Comparison of ENCODE assay signal across 8 cellular contexts in the genomic region with DNA sequence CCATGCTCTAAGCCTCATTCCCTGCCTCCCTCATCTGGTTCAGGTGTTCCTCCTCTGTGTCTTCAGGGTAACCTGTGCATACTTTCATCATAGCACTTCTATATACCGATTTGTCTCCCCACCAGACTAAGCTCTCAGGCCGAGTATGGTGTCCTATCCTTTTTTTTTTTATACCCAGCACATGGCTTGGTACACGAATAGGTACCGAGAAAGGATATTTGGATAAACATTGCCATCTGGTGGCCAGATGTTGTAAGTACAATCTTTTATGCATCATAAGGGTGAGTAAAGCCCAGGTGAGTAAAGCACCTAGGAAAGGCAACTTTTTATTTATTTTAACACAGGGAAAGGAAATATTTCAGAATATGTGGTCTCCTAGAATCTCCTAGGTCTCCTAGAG.
DNase-seq lines count a peak whose midpoint lies in the region; ATAC-seq, FAIRE-seq and TF ChIP-seq lines count a peak whose summit lies in the region.

No MANE protein-coding gene starts in this region.

- no peaks in the 10 kb centered on the region for H3K4me1 Mint-ChIP-seq in activated T-helper 17 cell treated with anti-CD3 and anti-CD28 coated beads, Interleukin-2, amount 50 U/mL, for 72 hours

- DNase-seq in A549 (ENCODE audit: low read depth in 1 of 2, low spot score in 1 of 2) (peak; percentile 35 to 61), Daoy (ENCODE audit: low read depth) (peak; percentile 12), HFF-Myc (ENCODE audit: extremely low read depth, low read depth) (peak; percentile 11), NCI-H2171 (lab: John Stamatoyannopoulos, UW) (peak; percentile 0), right atrium auricular region (ENCODE audit: low spot score) (no peak)
- no peak for DNase-seq in stimulated activated naive CD8-positive, alpha-beta T cell treated with anti-CD3 and anti-CD28 coated beads, Interleukin-15, Interleukin-2, amounts not matched to agents 100 U/mL and 50 U/mL, for 24 hours

- H3K4me1 ChIP-seq in A549 (no peaks in the 10 kb centered on the region), right atrium auricular region (no peaks in the 10 kb centered on the region)

- H3K27ac ChIP-seq in A549, result no peak overlapping the region
- H3K27ac ChIP-seq in right atrium auricular region, result no peak overlapping the region

- no peak overlapping the region for H3K4me3 ChIP-seq in A549
- no peak overlapping the region for H3K4me3 ChIP-seq in HFF-Myc (replicated peaks; ENCODE audit: low read depth, low read length)
- H3K4me3 ChIP-seq in right atrium auricular region, result no peak overlapping the region

- POLR2A ChIA-PET in A549 (lab: Yijun Ruan, JAX), result no interaction called here

- ATAC-seq in A549 (peak; percentile 62 to 88; a peak in 5 of 6 replicates), HG02571 (IDR thresholded peaks at IDR 0.05; ENCODE audit: unreplicated experiment) (no peak)
- ATAC-seq in activated T-helper 17 cell treated with anti-CD3 and anti-CD28 coated beads, Interleukin-2, amount 50 U/mL, for 72 hours (replicated peaks), result peak; percentile 78
- ATAC-seq in stimulated activated naive CD8-positive, alpha-beta T cell treated with anti-CD3 and anti-CD28 coated beads, Interleukin-15, Interleukin-2, amounts not matched to agents 100 U/mL and 50 U/mL, for 24 hours, result peak; percentile 63

- H3K4me3 Mint-ChIP-seq in activated T-helper 17 cell treated with anti-CD3 and anti-CD28 coated beads, Interleukin-2, amount 50 U/mL, for 72 hours, result no peak overlapping the region

- no peaks in the 10 kb centered on the region for H3K27me3 Mint-ChIP-seq in activated T-helper 17 cell treated with anti-CD3 and anti-CD28 coated beads, Interleukin-2, amount 50 U/mL, for 72 hours

- H3K27me3 ChIP-seq in right atrium auricular region, result peaks cover 0 to 5% of the 10 kb centered on the region in 2 donors

- H3K36me3 Mint-ChIP-seq in activated T-helper 17 cell treated with anti-CD3 and anti-CD28 coated beads, Interleukin-2, amount 50 U/mL, for 72 hours (ENCODE audit: low read depth), result peaks cover 5% of the 10 kb centered on the region

- FAIRE-seq in A549 (lab: Jason Lieb, UNC), result peak; percentile 61

- no peak overlapping the region for H3K4me2 ChIP-seq in A549

- H3K9me3 ChIP-seq in A549 (peaks cover 10% of the 10 kb centered on the region; the same call in 1 of the 3 replicates), right atrium auricular region (peaks cover 0 to 6% of the 10 kb centered on the region in 2 donors)

- peak; percentile 61 for TF ChIP-seq CTCF in A549 (IDR thresholded peaks at IDR 0.05)
- TF ChIP-seq CTCF in HFF-Myc (IDR thresholded peaks at IDR 0.05; ENCODE audit: low read depth, low read length, missing control alignments), result peak; percentile 26
- TF ChIP-seq CTCF in right atrium auricular region (IDR thresholded peaks at IDR 0.05), result peak; percentile 50 to 75

- peak; percentile 66 to 76 for TF ChIP-seq RAD21 in A549 (conservative IDR thresholded peaks at IDR 0.05 in 1 of 2, IDR thresholded peaks at IDR 0.05 in 1 of 2)

- no peak overlapping the region for H3K27ac Mint-ChIP-seq in activated T-helper 17 cell treated with anti-CD3 and anti-CD28 coated beads, Interleukin-2, amount 50 U/mL, for 72 hours

- CTCF ChIA-PET in A549 (lab: Yijun Ruan, JAX), result interaction anchor here (0.6 to 3.5 kb wide), 12 partner anchors 9 to 809 kb away, joined by 3 to 19 read pairs (median 4); no protein-coding TSS in a partner anchor

- peaks cover 4% of the 10 kb centered on the region for H3K9me3 Mint-ChIP-seq in activated T-helper 17 cell treated with anti-CD3 and anti-CD28 coated beads, Interleukin-2, amount 50 U/mL, for 72 hours

- no peaks in the 10 kb centered on the region for H3K36me3 ChIP-seq in right atrium auricular region

- 8% methylated on average over 4 of the region's 4 CpGs for WGBS in A549 (ENCODE audit: missing lambda C conversion rate)

- no peak for TF ChIP-seq POLR2A in A549 (IDR thresholded peaks at IDR 0.05; ENCODE audit: low read length)

- no peak for TF ChIP-seq EP300 in A549 (IDR thresholded peaks at IDR 0.05)

TF ChIP-seq in A549, 52 proteins besides CTCF, POLR2A, EP300 and RAD21:
- TF ChIP-seq SMC3 (IDR thresholded peaks at IDR 0.05) (peak; percentile 68), NFE2L2 (conservative IDR thresholded peaks at IDR 0.05; ENCODE audit: low read length) (no peak)

Comparison
In these comparisons a context has a peak if more than half of its experiments do, and no peak if none do; other contexts are left out.
1. DNase-seq: peak in A549 (2 of 2), Daoy (single experiment), HFF-Myc (single experiment) and NCI-H2171 (single experiment); none in right atrium auricular region (single experiment) and stimulated activated naive CD8-positive, alpha-beta T cell treated with anti-CD3 and anti-CD28 coated beads, Interleukin-15, Interleukin-2, amounts not matched to agents 100 U/mL and 50 U/mL, for 24 hours (single experiment).
2. Peak in every context shown above with its lines, with median percentiles within 50 percentile points of each other: CTCF ChIP-seq.